Comparison of ENCODE assay signal across 1 cellular context in genomic region chr15:80787238-80787805, GRCh38.
TF ChIP-seq lines count a peak whose summit lies in the region.

No MANE protein-coding gene starts in this region.

TF ChIP-seq in SK-N-SH treated with all-trans-retinoic acid at 6 μM for 48 hours, 23 proteins besides CTCF, POLR2A, EP300 and RAD21 (continued from another document):
- TF ChIP-seq TSHZ2 (CRISPR knock-in tag; IDR thresholded peaks at IDR 0.05): no peak
- TF ChIP-seq SNAI2 (CRISPR knock-in tag; IDR thresholded peaks at IDR 0.05): no peak
- TF ChIP-seq ARNTL (CRISPR knock-in tag; IDR thresholded peaks at IDR 0.05; ENCODE audit: borderline replicate concordance, low read depth): no peak
- no peak for TF ChIP-seq BACH2 (CRISPR knock-in tag; IDR thresholded peaks at IDR 0.05; ENCODE audit: borderline replicate concordance)
- TF ChIP-seq CSRNP3 (CRISPR knock-in tag; IDR thresholded peaks at IDR 0.05): no peak
- TF ChIP-seq CSDC2 (CRISPR knock-in tag; IDR thresholded peaks at IDR 0.05): no peak
- TF ChIP-seq TOX (CRISPR knock-in tag; IDR thresholded peaks at IDR 0.05; ENCODE audit: borderline replicate concordance): no peak
TF ChIP-seq in SK-N-SH treated with all-trans-retinoic acid at 6 μM for 48 hours: peak in this region for 0.
